In the genomic region with DNA sequence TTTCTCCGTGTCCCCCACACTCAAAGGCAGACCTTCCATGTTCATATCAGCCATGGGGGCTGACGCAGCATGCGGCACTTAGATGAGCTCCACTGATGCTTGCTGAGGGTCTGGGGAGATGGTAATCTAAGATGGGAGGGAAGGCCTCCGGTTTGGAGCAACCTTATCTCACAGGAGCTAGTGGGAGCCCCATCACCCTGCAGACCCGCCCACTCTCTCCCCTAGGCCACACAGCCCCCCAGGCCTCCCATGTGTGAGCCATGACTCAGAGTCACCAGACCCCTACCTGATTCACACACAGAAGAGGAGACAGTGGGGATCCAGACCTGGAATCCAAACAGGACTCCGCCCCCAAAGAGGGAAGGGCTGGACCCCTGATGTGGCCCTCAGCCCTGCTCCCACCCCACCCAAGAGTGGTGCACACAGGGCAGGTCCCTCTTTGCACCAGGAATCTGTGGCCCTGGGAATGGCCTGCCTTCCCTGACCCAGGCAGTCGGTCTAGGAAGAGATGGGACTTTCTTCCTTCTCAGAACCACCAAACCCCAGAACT, we compare ENCODE assay signal across 20 cellular contexts.
DNase-seq lines count a peak whose midpoint lies in the region; ATAC-seq, FAIRE-seq and TF ChIP-seq lines count a peak whose summit lies in the region.
"Had no signal": no experiment of that assay in that cellular context is flagged by ENCODE, and none has a peak within 500 bp of the region (broad histone marks: within the 10 kb centered on the region; RNA-seq: fewer than 3 reads in every experiment).

No MANE protein-coding gene starts in this region.

- no peaks in the 10 kb centered on the region for H3K36me3 Mint-ChIP-seq in T-helper 2 cell treated with Interferon-gamma antibody and Interleukin-4, amounts not matched to agents 5 μg/mL and 100 μg/mL, for 36 hours (ENCODE audit: low read depth)
- H3K36me3 Mint-ChIP-seq in activated T-helper 2 cell treated with anti-CD3 and anti-CD28 coated beads, Interferon-gamma antibody, Interleukin-2, Interleukin-4, amounts not matched to agents 10 μg/mL and 5 μg/mL and 100 μg/mL, durations not matched to agents 14 hours and 24 hours and 36 hours (ENCODE audit: low read depth): no peaks in the 10 kb centered on the region

- H2BK12ac ChIP-seq in H1 (ENCODE audit: low read depth, low read length): no peak overlapping the region

- no peak overlapping the region for H2AFZ ChIP-seq in H1 (ENCODE audit: low read length)

- H3K4me2 ChIP-seq in H1 (ENCODE audit: insufficient read depth in 1 of 2, low read depth in 2 of 2, low read length in 2 of 2): no peak overlapping the region
- H3K4me2 ChIP-seq: KMS-11 had no signal

- no peak overlapping the region for H2AK5ac ChIP-seq in H1 (ENCODE audit: low read depth, low read length)

- H2BK5ac ChIP-seq in H1 (ENCODE audit: low read depth, low read length): peak overlapping the region; percentile 52; the same call in 1 of the 2 replicates

- H4K91ac ChIP-seq in H1 (replicated peaks; ENCODE audit: insufficient read length, low read length): peak overlapping the region; percentile 46

- no peak overlapping the region for H3K27ac Mint-ChIP-seq in T-helper 2 cell treated with Interferon-gamma antibody and Interleukin-4, amounts not matched to agents 5 μg/mL and 100 μg/mL, for 36 hours
- no peak overlapping the region for H3K27ac Mint-ChIP-seq in activated T-helper 2 cell treated with anti-CD3 and anti-CD28 coated beads, Interferon-gamma antibody, Interleukin-2, Interleukin-4, amounts not matched to agents 10 μg/mL and 5 μg/mL and 100 μg/mL, durations not matched to agents 14 hours and 24 hours and 36 hours
- H3K27ac Mint-ChIP-seq: CD8-positive, alpha-beta memory T cell; H9 had no signal

- H3K56ac ChIP-seq in H1 (replicated peaks; ENCODE audit: insufficient read length, low read depth, low read length): no peak overlapping the region

- no peaks in the 10 kb centered on the region for H3K79me1 ChIP-seq in H1 (ENCODE audit: low read depth, low read length)

- TF ChIP-seq RAD21 in H1 (IDR thresholded peaks at IDR 0.05 in 1 of 2, conservative IDR thresholded peaks at IDR 0.05 in 1 of 2; ENCODE audit: low read depth in 2 of 2, low read length in 2 of 2): no peak

- H3K9ac ChIP-seq in H1 (replicated peaks in 1 of 4; ENCODE audit: extremely low read depth in 1 of 4, low read depth in 3 of 4, low read length in 3 of 4): no peak overlapping the region
- H3K9ac ChIP-seq: BLaER1 treated with 17β-estradiol and CSF1 and Interleukin-3, amounts not matched to agents 10 nM and 100 nM; KMS-11 had no signal

- H3K4me3 Mint-ChIP-seq in T-helper 2 cell treated with Interferon-gamma antibody and Interleukin-4, amounts not matched to agents 5 μg/mL and 100 μg/mL, for 36 hours: no peak overlapping the region
- H3K4me3 Mint-ChIP-seq in activated T-helper 2 cell treated with anti-CD3 and anti-CD28 coated beads, Interferon-gamma antibody, Interleukin-2, Interleukin-4, amounts not matched to agents 10 μg/mL and 5 μg/mL and 100 μg/mL, durations not matched to agents 14 hours and 24 hours and 36 hours (ENCODE audit: low read depth): no peak overlapping the region
- H3K4me3 Mint-ChIP-seq: CD8-positive, alpha-beta memory T cell; H9 had no signal

- no peak overlapping the region for H2BK15ac ChIP-seq in H1 (ENCODE audit: low read length)

- H4K20me1 ChIP-seq in H1 (replicated peaks in 1 of 2; ENCODE audit: control insufficient read depth in 1 of 2, insufficient read depth in 2 of 2, low read length in 2 of 2): peaks cover 0 to 2% of the 10 kb centered on the region in 2 experiments
- H4K20me1 ChIP-seq: BLaER1 treated with 17β-estradiol and CSF1 and Interleukin-3, amounts not matched to agents 10 nM and 100 nM had no signal

- CTCF ChIA-PET in H1 (lab: Charles Lee; ENCODE audit: partially characterized antibody): interaction anchor here (1.0 to 5.7 kb wide), 8 partner anchors 8 to 132 kb away, joined by 3 to 34 read pairs (median 8); no protein-coding TSS in a partner anchor

- no peak overlapping the region for H3K14ac ChIP-seq in H1 (ENCODE audit: insufficient read length)

- no peaks in the 10 kb centered on the region for H3K4me1 Mint-ChIP-seq in T-helper 2 cell treated with Interferon-gamma antibody and Interleukin-4, amounts not matched to agents 5 μg/mL and 100 μg/mL, for 36 hours (ENCODE audit: low read depth)
- no peaks in the 10 kb centered on the region for H3K4me1 Mint-ChIP-seq in activated T-helper 2 cell treated with anti-CD3 and anti-CD28 coated beads, Interferon-gamma antibody, Interleukin-2, Interleukin-4, amounts not matched to agents 10 μg/mL and 5 μg/mL and 100 μg/mL, durations not matched to agents 14 hours and 24 hours and 36 hours (ENCODE audit: low read depth)
- H3K4me1 Mint-ChIP-seq: CD8-positive, alpha-beta memory T cell had no signal

- no peaks in the 10 kb centered on the region for H3K4me1 ChIP-seq in RWPE2 (ENCODE audit: insufficient read depth, poor library complexity, severe bottlenecking)
- H3K4me1 ChIP-seq in H1 (replicated peaks in 1 of 4; ENCODE audit: control insufficient read depth in 3 of 4, insufficient read depth in 4 of 4, low read length in 3 of 4): peaks cover 0 to 14% (median 5%) of the 10 kb centered on the region in 4 experiments; a peak in 3 of 7 replicates
- H3K4me1 ChIP-seq in right atrium auricular region: peaks cover 0 to 66% of the 10 kb centered on the region in 2 donors
- peaks cover 40 to 82% of the 10 kb centered on the region in 2 donors for H3K4me1 ChIP-seq in thoracic aorta (ENCODE audit: control insufficient read depth in 1 of 2, low read depth in 2 of 2)
- H3K4me1 ChIP-seq: Peyer's patch had no signal

- no peak overlapping the region for H3K18ac ChIP-seq in H1 (ENCODE audit: extremely low read depth, low read length)

- TF ChIP-seq CTCF in RWPE2 (IDR thresholded peaks at IDR 0.05; ENCODE audit: poor library complexity, severe bottlenecking) (no peak), H1 (IDR thresholded peaks at IDR 0.05; ENCODE audit: control extremely low read depth in 1 of 3, insufficient read depth in 1 of 3, low read depth in 1 of 3, low read length in 3 of 3) (no peak), right atrium auricular region (IDR thresholded peaks at IDR 0.05) (no peak), thoracic aorta (IDR thresholded peaks at IDR 0.05) (no peak)

- no peak for ATAC-seq in RWPE2 (ENCODE audit: low read depth)
- no peak for ATAC-seq in thoracic aorta (ENCODE audit: insufficient number of reproducible peaks, low FRiP score, low read depth)

- H3K9me3 ChIP-seq in RWPE2 (ENCODE audit: severe bottlenecking) (no peaks in the 10 kb centered on the region), H1 (ENCODE audit: insufficient read depth in 2 of 2, low read depth in 1 of 2, low read length in 1 of 2) (no peaks in the 10 kb centered on the region), right atrium auricular region (no peaks in the 10 kb centered on the region), thoracic aorta (no peaks in the 10 kb centered on the region)
- H3K9me3 ChIP-seq: Peyer's patch had no signal

- no peak overlapping the region for H2BK120ac ChIP-seq in H1 (replicated peaks; ENCODE audit: low read depth, low read length)

- no peak for FAIRE-seq in H1 (lab: Jason Lieb, UNC)
- FAIRE-seq: D721Med, GM12891 had no signal

- intact Hi-C loops in activated T-helper 2 cell treated with anti-CD3 and anti-CD28 coated beads, Interferon-gamma antibody, Interleukin-2, Interleukin-4, amounts not matched to agents 10 μg/mL and 5 μg/mL and 100 μg/mL, durations not matched to agents 14 hours and 24 hours and 36 hours (cut with micrococcal nuclease): no loop called here

- H3K79me2 ChIP-seq in H1 (ENCODE audit: control insufficient read depth in 1 of 2, insufficient read depth in 2 of 2, low read length in 2 of 2): no peaks in the 10 kb centered on the region

- no peak overlapping the region for H3K4ac ChIP-seq in H1 (replicated peaks; ENCODE audit: insufficient read length, low read depth, low read length)

- no peak overlapping the region for H2BK20ac ChIP-seq in H1 (ENCODE audit: low read length)

- H3K27me3 ChIP-seq in RWPE2 (ENCODE audit: insufficient read depth, poor library complexity, severe bottlenecking): no peaks in the 10 kb centered on the region
- no peaks in the 10 kb centered on the region for H3K27me3 ChIP-seq in H1 (replicated peaks in 1 of 4; ENCODE audit: control insufficient read depth in 3 of 4, extremely low read depth in 1 of 4, insufficient read depth in 3 of 4, low read length in 3 of 4)
- H3K27me3 ChIP-seq in right atrium auricular region: no peaks in the 10 kb centered on the region
- H3K27me3 ChIP-seq in thoracic aorta (replicated peaks; ENCODE audit: insufficient read depth): no peaks in the 10 kb centered on the region
- H3K27me3 ChIP-seq: BLaER1 treated with 17β-estradiol and CSF1 and Interleukin-3, amounts not matched to agents 10 nM and 100 nM; Peyer's patch had no signal

- no peaks in the 10 kb centered on the region for H3K23me2 ChIP-seq in H1 (ENCODE audit: low read depth, low read length)

- TF ChIP-seq EP300 in H1 (IDR thresholded peaks at IDR 0.05; ENCODE audit: borderline replicate concordance in 1 of 2, low read depth in 2 of 2, low read length in 2 of 2): no peak

- no peak for TF ChIP-seq POLR2A in H1 (IDR thresholded peaks at IDR 0.05; ENCODE audit: control extremely low read depth in 1 of 2, low read depth in 2 of 2, low read length in 2 of 2)

- H3K4me3 ChIP-seq in RWPE2 (ENCODE audit: severe bottlenecking) (no peak overlapping the region), H1 (ENCODE audit: extremely low read depth in 1 of 4, insufficient read depth in 2 of 4, low read depth in 3 of 4, low read length in 4 of 4) (no peak overlapping the region), right atrium auricular region (no peak overlapping the region), thoracic aorta (no peak overlapping the region)
- H3K4me3 ChIP-seq: BLaER1 treated with 17β-estradiol and CSF1 and Interleukin-3, amounts not matched to agents 10 nM and 100 nM; Peyer's patch; SK-N-MC had no signal

- DNase-seq in RWPE2 (ENCODE audit: low spot score): peak; percentile 23
- no peak for DNase-seq in H1 (ENCODE audit: low read depth in 1 of 2, low spot score in 2 of 2)
- no peak for DNase-seq in right atrium auricular region (ENCODE audit: low spot score)
- no peak for DNase-seq in thoracic aorta (ENCODE audit: low spot score)
- DNase-seq in T-helper 2 cell treated with Interferon-gamma antibody and Interleukin-4, amounts not matched to agents 5 μg/mL and 100 μg/mL, for 36 hours (ENCODE audit: low spot score): no peak
- no peak for DNase-seq in activated T-helper 2 cell treated with anti-CD3 and anti-CD28 coated beads, Interferon-gamma antibody, Interleukin-2, Interleukin-4, amounts not matched to agents 10 μg/mL and 5 μg/mL and 100 μg/mL, durations not matched to agents 14 hours and 24 hours and 36 hours (ENCODE audit: low spot score)
- no peak for DNase-seq in T-helper 1 cell
- DNase-seq: CD8-positive, alpha-beta memory T cell; H9; NCI-H1417; NCI-H1930; NCI-H446 treated with DMSO at 0.1 percent for 48 hours; SHP77 had no signal

- H3K27ac ChIP-seq in RWPE2 (ENCODE audit: poor library complexity, severe bottlenecking) (no peak overlapping the region), H1 (ENCODE audit: low read depth, low read length) (no peak overlapping the region), right atrium auricular region (peak overlapping the region; percentile 87), thoracic aorta (peak overlapping the region; percentile 75 to 80)
- H3K27ac ChIP-seq: BLaER1 treated with 17β-estradiol and CSF1 and Interleukin-3, amounts not matched to agents 10 nM and 100 nM; HL-60; KMS-11; Peyer's patch; SK-N-MC had no signal

- 94% methylated on average over 7 of the region's 7 CpGs; no CpG with 5 or more reads in 1 of the 2 experiments for WGBS in H1 (ENCODE audit: extremely low coverage in 1 of 2, insufficient coverage in 1 of 2, insufficient read length in 1 of 2, insufficient replicate concordance in 2 of 2, low coverage in 1 of 2, low lambda C conversion rate in 2 of 2, missing lambda C conversion rate in 1 of 2), 2 experiments

- H3K36me3 ChIP-seq in RWPE2 (ENCODE audit: low read depth) (no peaks in the 10 kb centered on the region), H1 (ENCODE audit: control insufficient read depth in 2 of 4, insufficient read depth in 4 of 4, low read length in 3 of 4) (no peaks in the 10 kb centered on the region), right atrium auricular region (peaks cover 5% of the 10 kb centered on the region), thoracic aorta (peaks cover 3% of the 10 kb centered on the region)
- H3K36me3 ChIP-seq: BLaER1 treated with 17β-estradiol and CSF1 and Interleukin-3, amounts not matched to agents 10 nM and 100 nM; Peyer's patch had no signal

- H3K23ac ChIP-seq in H1 (ENCODE audit: insufficient read length): no peak overlapping the region

- H4K8ac ChIP-seq in H1 (ENCODE audit: extremely low read depth, insufficient read depth, low read length): no peak overlapping the region

- POLR2A ChIA-PET in H1 (lab: Charles Lee; ENCODE audit: partially characterized antibody): no interaction called here

- H4K5ac ChIP-seq in H1 (ENCODE audit: insufficient read length, low read depth, low read length): no peak overlapping the region

- H3K9me3 Mint-ChIP-seq in T-helper 2 cell treated with Interferon-gamma antibody and Interleukin-4, amounts not matched to agents 5 μg/mL and 100 μg/mL, for 36 hours: no peaks in the 10 kb centered on the region
- no peaks in the 10 kb centered on the region for H3K9me3 Mint-ChIP-seq in activated T-helper 2 cell treated with anti-CD3 and anti-CD28 coated beads, Interferon-gamma antibody, Interleukin-2, Interleukin-4, amounts not matched to agents 10 μg/mL and 5 μg/mL and 100 μg/mL, durations not matched to agents 14 hours and 24 hours and 36 hours

- H3K27me3 Mint-ChIP-seq in T-helper 2 cell treated with Interferon-gamma antibody and Interleukin-4, amounts not matched to agents 5 μg/mL and 100 μg/mL, for 36 hours (ENCODE audit: low read depth): peaks cover 20% of the 10 kb centered on the region
- H3K27me3 Mint-ChIP-seq in activated T-helper 2 cell treated with anti-CD3 and anti-CD28 coated beads, Interferon-gamma antibody, Interleukin-2, Interleukin-4, amounts not matched to agents 10 μg/mL and 5 μg/mL and 100 μg/mL, durations not matched to agents 14 hours and 24 hours and 36 hours (ENCODE audit: low read depth): peaks cover 6% of the 10 kb centered on the region

Comparison
In these comparisons a context has a peak if more than half of its experiments do, and no peak if none do; other contexts are left out.
1. H3K27ac ChIP-seq: peak in right atrium auricular region (2 of 2) and thoracic aorta (2 of 2); none in RWPE2 (single experiment) and H1 (single experiment).